ENCODE assay signal across 1 cellular context in genomic region chr14:22497144-22497423, GRCh38.
TF ChIP-seq lines count a peak whose summit lies in the region.

No MANE protein-coding gene starts in this region.

TF ChIP-seq in HepG2, 621 proteins besides CTCF, POLR2A, EP300 and RAD21 (continued from another document):
- TF ChIP-seq ZNF329 (CRISPR knock-in tag; IDR thresholded peaks at IDR 0.05; ENCODE audit: low read depth) (no peak), ZNF34 (CRISPR knock-in tag; IDR thresholded peaks at IDR 0.05; ENCODE audit: borderline replicate concordance) (no peak), ZSCAN9 (CRISPR knock-in tag; IDR thresholded peaks at IDR 0.05; ENCODE audit: borderline replicate concordance) (no peak)
TF ChIP-seq in HepG2: peak in this region for 0.
